18 cellular contexts compared by ENCODE assay signal in the genomic region with DNA sequence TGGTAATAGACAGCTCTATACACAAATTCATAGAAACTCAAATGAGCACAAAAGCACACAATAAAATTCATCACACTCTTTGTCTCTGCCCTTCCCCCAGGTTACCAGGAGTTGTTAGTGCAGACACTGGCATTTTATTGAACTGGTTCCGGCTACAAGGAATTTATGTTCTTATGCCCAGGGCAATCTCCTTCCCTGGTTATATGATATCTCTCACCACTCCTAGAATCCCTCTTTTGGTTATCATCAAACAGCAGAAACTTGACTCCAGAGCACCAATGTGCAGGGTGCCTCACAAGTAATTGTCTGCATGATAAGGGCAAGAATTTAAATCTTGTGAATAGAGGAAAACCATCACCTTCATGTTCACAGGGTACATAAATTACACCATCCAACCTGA.
"Had no signal": no experiment of that assay in that cellular context is flagged by ENCODE, and none has a peak within 500 bp of the region (broad histone marks: within the 10 kb centered on the region; RNA-seq: fewer than 3 reads in every experiment).

No MANE protein-coding gene starts in this region.

- H3K27ac ChIP-seq: foreskin keratinocyte, psoas muscle, spleen, tibial artery, upper lobe of left lung, uterus had no signal

- H3K4me3 ChIP-seq: psoas muscle, spleen, tibial artery, upper lobe of left lung, uterus had no signal

- H3K36me3 ChIP-seq: spleen, tibial artery, upper lobe of left lung, uterus had no signal

- H3K9me3 ChIP-seq: psoas muscle, spleen, tibial artery, upper lobe of left lung, uterus had no signal

- H3K4me1 ChIP-seq: foreskin keratinocyte, psoas muscle, tibial artery, uterus had no signal

- ATAC-seq: foreskin keratinocyte; left cardiac atrium; naive thymus-derived CD4-positive, alpha-beta T cell; psoas muscle; sciatic nerve; stimulated activated memory B cell treated with anti-CD40 and anti-IgM and Interleukin-4, amounts not matched to agents 10 μg/mL and 1 μg/mL and 100 μg/mL, for 72 hours had no signal

- DNase-seq: dermis blood vessel endothelial cell; foreskin keratinocyte; immature natural killer cell; kidney; left cardiac atrium; mesendoderm; naive thymus-derived CD4-positive, alpha-beta T cell; nephron progenitor cell; psoas muscle; spleen; stimulated activated CD4-positive, alpha-beta T cell treated with anti-CD3 and anti-CD28 coated beads, Interleukin-15, amount 100 ng/mL, for 24 hours; stimulated activated CD4-positive, alpha-beta T cell treated with anti-CD3 and anti-CD28 coated beads, Interleukin-1b, Interleukin-23, amount 100 ng/mL, for 48 hours; stimulated activated CD4-positive, alpha-beta T cell treated with anti-CD3 and anti-CD28 coated beads, Interleukin-4, amount 100 ng/mL, for 24 hours; tibial artery; upper lobe of left lung; uterus had no signal
